In genomic region chr13:109274188-109274821, GRCh38 we compare ENCODE assay signal across 12 cellular contexts.
DNase-seq lines count a peak whose midpoint lies in the region; ATAC-seq and TF ChIP-seq lines count a peak whose summit lies in the region.
"Had no signal": no experiment of that assay in that cellular context is flagged by ENCODE, and none has a peak within 500 bp of the region (broad histone marks: within the 10 kb centered on the region; RNA-seq: fewer than 3 reads in every experiment).

No MANE protein-coding gene starts in this region.

- peak overlapping the region; percentile 30; the same call in 1 of the 2 replicates for H3K4me3 ChIP-seq in HUES64 (ENCODE audit: low read length)
- H3K4me3 ChIP-seq in HAP-1, result no peak overlapping the region
- H3K4me3 ChIP-seq in lower leg skin (ENCODE audit: low read depth, poor library complexity, severe bottlenecking), result no peak overlapping the region
- H3K4me3 ChIP-seq: skin epidermis had no signal

- no peak for TF ChIP-seq POLR2A in lower leg skin (IDR thresholded peaks at IDR 0.05)

- no peak overlapping the region; the same call in 1 of the 2 replicates for H3K9ac ChIP-seq in HUES64 (ENCODE audit: low read depth, low read length)

- H3K9me3 ChIP-seq in HUES64 (ENCODE audit: insufficient read depth, low read depth, low read length), result no peaks in the 10 kb centered on the region
- no peaks in the 10 kb centered on the region for H3K9me3 ChIP-seq in HAP-1

- TF ChIP-seq CTCF in lower leg skin (IDR thresholded peaks at IDR 0.05), result no peak

- DNase-seq in A172 (ENCODE audit: low spot score) (peak; percentile 89), dedifferentiated amniotic fluid mesenchymal stem cell (ENCODE audit: extremely low spot score) (peak; percentile 30), iPS-NIHi11 (ENCODE audit: low spot score) (peak; percentile 61), NCI-H146 treated with DMSO at 0.1 percent for 48 hours (lab: John Stamatoyannopoulos, UW; ENCODE audit: unreplicated experiment) (no peak), HAP-1 (ENCODE audit: low spot score in 2 of 2) (no peak), lower leg skin (ENCODE audit: low spot score in 2 of 2) (no peak)
- DNase-seq: anterior cingulate cortex, immature natural killer cell had no signal

- 56% methylated on average over 5 of the region's 5 CpGs for WGBS in HUES64
- 73 to 76% methylated on average over 5 of the region's 5 CpGs for WGBS in lower leg skin, 2 donors

- H3K27me3 ChIP-seq in HUES64 (ENCODE audit: insufficient read depth, low read length), result no peaks in the 10 kb centered on the region
- H3K27me3 ChIP-seq in HAP-1 (ENCODE audit: low read depth), result no peaks in the 10 kb centered on the region

- ATAC-seq in HG03439 (IDR thresholded peaks at IDR 0.05; ENCODE audit: unreplicated experiment), result no peak
- ATAC-seq: stimulated activated memory B cell treated with anti-CD40 and anti-IgM and Interleukin-4, amounts not matched to agents 10 μg/mL and 1 μg/mL and 100 μg/mL, for 72 hours had no signal

- H3K36me3 ChIP-seq in HUES64 (ENCODE audit: insufficient read depth, low read length) (no peaks in the 10 kb centered on the region), HAP-1 (replicated peaks) (no peaks in the 10 kb centered on the region)

- peak overlapping the region; percentile 76 for H3K27ac ChIP-seq in HUES64 (ENCODE audit: low read depth, low read length)
- H3K27ac ChIP-seq: skin epidermis had no signal

- intact Hi-C loops in lower leg skin (cut with DNase I; ENCODE audit: low total_unique reads), result no loop called here

- H3K4me1 ChIP-seq in HUES64 (ENCODE audit: insufficient read depth, low read length) (peaks cover 45% of the 10 kb centered on the region), HAP-1 (no peaks in the 10 kb centered on the region)

- in situ Hi-C loops in HAP-1 (cut with MboI; ENCODE audit: low sequenced_read_pairs), result no loop called here

Comparison
In these comparisons a context has a peak if more than half of its experiments do, and no peak if none do; other contexts are left out.
1. DNase-seq: peak in A172 (single experiment), dedifferentiated amniotic fluid mesenchymal stem cell (single experiment) and iPS-NIHi11 (single experiment); none in NCI-H146 treated with DMSO at 0.1 percent for 48 hours (single experiment), HAP-1 (0 of 2) and lower leg skin (0 of 2).